ENCODE assay signal across 10 cellular contexts in genomic region chr10:74640134-74640533, GRCh38.
DNase-seq lines count a peak whose midpoint lies in the region; ATAC-seq and TF ChIP-seq lines count a peak whose summit lies in the region.
"Had no signal": no experiment of that assay in that cellular context is flagged by ENCODE, and none has a peak within 500 bp of the region (broad histone marks: within the 10 kb centered on the region; RNA-seq: fewer than 3 reads in every experiment).

No MANE protein-coding gene starts in this region.

- H4K20me1 ChIP-seq in BLaER1 = no peaks in the 10 kb centered on the region

- H3K4me3 Mint-ChIP-seq in Calu3 (ENCODE audit: low read depth, unreplicated experiment) (no peak overlapping the region), natural killer cell (no peak overlapping the region)
- no peak overlapping the region for H3K4me3 Mint-ChIP-seq in activated CD4-positive, alpha-beta T cell treated with anti-CD3 and anti-CD28 coated beads for 36 hours

- intact Hi-C loops in Calu3 (cut with micrococcal nuclease; ENCODE audit: unreplicated experiment) (no loop called here), natural killer cell (cut with micrococcal nuclease) (no loop called here)
- intact Hi-C loops in activated CD4-positive, alpha-beta T cell treated with anti-CD3 and anti-CD28 coated beads for 36 hours (cut with DNase I, micrococcal nuclease) = no loop called here

- H3K4me1 ChIP-seq in BLaER1 (peaks cover 16% of the 10 kb centered on the region), iPS-18a (ENCODE audit: control insufficient read depth, low read depth, low read length) (peaks cover 9% of the 10 kb centered on the region)

- H3K27me3 ChIP-seq in BLaER1 = no peaks in the 10 kb centered on the region
- no peaks in the 10 kb centered on the region for H3K27me3 ChIP-seq in iPS-18a (ENCODE audit: control insufficient read depth, insufficient read depth, low read length)

- H3K27me3 Mint-ChIP-seq in Calu3 (ENCODE audit: unreplicated experiment) = no peaks in the 10 kb centered on the region
- no peaks in the 10 kb centered on the region for H3K27me3 Mint-ChIP-seq in activated CD4-positive, alpha-beta T cell treated with anti-CD3 and anti-CD28 coated beads for 36 hours
- H3K27me3 Mint-ChIP-seq in natural killer cell (ENCODE audit: low read depth in 2 of 2) = no peaks in the 10 kb centered on the region

- ATAC-seq in HG03432 (IDR thresholded peaks at IDR 0.05; ENCODE audit: unreplicated experiment) (peak; percentile 80), natural killer cell (no peak)
- no peak for ATAC-seq in activated CD4-positive, alpha-beta T cell treated with anti-CD3 and anti-CD28 coated beads for 36 hours

- H3K36me3 ChIP-seq in BLaER1 = peaks cover 19% of the 10 kb centered on the region
- no peaks in the 10 kb centered on the region for H3K36me3 ChIP-seq in iPS-18a (ENCODE audit: control insufficient read depth, low read depth, low read length)

- TF ChIP-seq CTCF in Calu3 (IDR thresholded peaks at IDR 0.05; ENCODE audit: unreplicated experiment) = no peak
- TF ChIP-seq CTCF in natural killer cell (IDR thresholded peaks at IDR 0.05) = no peak

- H3K27ac Mint-ChIP-seq in Calu3 (ENCODE audit: unreplicated experiment) (no peak overlapping the region), natural killer cell (no peak overlapping the region)
- no peak overlapping the region for H3K27ac Mint-ChIP-seq in activated CD4-positive, alpha-beta T cell treated with anti-CD3 and anti-CD28 coated beads for 36 hours

- DNase-seq in NCI-H748 treated with DMSO at 0.1 percent for 48 hours (lab: John Stamatoyannopoulos, UW) (peak; percentile 68), Calu3 (no peak), UCSD-AML1 (lab: John Stamatoyannopoulos, UW; ENCODE audit: unreplicated experiment) (no peak), natural killer cell (no peak)
- DNase-seq in activated CD4-positive, alpha-beta T cell treated with anti-CD3 and anti-CD28 coated beads for 36 hours = no peak
- DNase-seq: C1 segment of cervical spinal cord, GOT3 had no signal

- no peaks in the 10 kb centered on the region for H3K4me1 Mint-ChIP-seq in Calu3 (ENCODE audit: low read depth, unreplicated experiment)
- no peaks in the 10 kb centered on the region for H3K4me1 Mint-ChIP-seq in activated CD4-positive, alpha-beta T cell treated with anti-CD3 and anti-CD28 coated beads for 36 hours
- H3K4me1 Mint-ChIP-seq in natural killer cell = no peaks in the 10 kb centered on the region

- H3K4me2 ChIP-seq in BLaER1 = peak overlapping the region; percentile 64

- H3K27ac ChIP-seq in BLaER1 = peak overlapping the region; percentile 37; the same call in 1 of the 2 replicates
- peak overlapping the region; percentile 2 for H3K27ac ChIP-seq in iPS-18a (ENCODE audit: low read length)

- H3K4me3 ChIP-seq in BLaER1 (no peak overlapping the region), iPS-18a (ENCODE audit: low read length) (no peak overlapping the region)

- H3K9me3 Mint-ChIP-seq in Calu3 (ENCODE audit: low read depth, unreplicated experiment) = no peaks in the 10 kb centered on the region
- peaks cover 8% of the 10 kb centered on the region for H3K9me3 Mint-ChIP-seq in activated CD4-positive, alpha-beta T cell treated with anti-CD3 and anti-CD28 coated beads for 36 hours (ENCODE audit: low read depth)
- peaks cover 5 to 6% of the 10 kb centered on the region in 2 donors for H3K9me3 Mint-ChIP-seq in natural killer cell

- no TSS peak for BruUV-seq in Calu3 (replicated peaks; lab: Mats Ljungman, UMichigan)

- H3K9ac ChIP-seq in BLaER1 (peak overlapping the region; percentile 46; the same call in 1 of the 2 replicates), iPS-18a (ENCODE audit: low read length) (peak overlapping the region; percentile 36)

- H3K9me3 ChIP-seq in BLaER1 = peaks cover 16% of the 10 kb centered on the region
- peaks cover 5% of the 10 kb centered on the region for H3K9me3 ChIP-seq in iPS-18a (ENCODE audit: control insufficient read depth, low read depth, low read length)

- POLR2A ChIA-PET in activated CD4-positive, alpha-beta T cell treated with anti-CD3 and anti-CD28 coated beads for 36 hours (lab: Charles Lee) = no interaction called here

- CTCF ChIA-PET in Calu3 (lab: Charles Lee) = interaction anchor here (0.6 kb wide), 1 partner anchor 26 kb away, joined by 4 read pairs; no protein-coding TSS in a partner anchor
- CTCF ChIA-PET in activated CD4-positive, alpha-beta T cell treated with anti-CD3 and anti-CD28 coated beads for 36 hours (lab: Charles Lee) = interaction anchor here (0.6 to 1.0 kb wide), 3 partner anchors 26 to 399 kb away, joined by 3 to 4 read pairs (median 3); no protein-coding TSS in a partner anchor

- H3K36me3 Mint-ChIP-seq in Calu3 (ENCODE audit: insufficient read depth, unreplicated experiment) (peaks cover 5% of the 10 kb centered on the region), natural killer cell (peaks cover 13% of the 10 kb centered on the region)
- peaks cover 18% of the 10 kb centered on the region for H3K36me3 Mint-ChIP-seq in activated CD4-positive, alpha-beta T cell treated with anti-CD3 and anti-CD28 coated beads for 36 hours (ENCODE audit: low read depth)
